ENCODE assay signal across 17 cellular contexts in genomic region chr6:147769496-147770087, GRCh38.
"Had no signal": no experiment of that assay in that cellular context is flagged by ENCODE, and none has a peak within 500 bp of the region (broad histone marks: within the 10 kb centered on the region; RNA-seq: fewer than 3 reads in every experiment).

No MANE protein-coding gene starts in this region.

- H3K27ac ChIP-seq: ovary, sigmoid colon, spleen, thoracic aorta, upper lobe of right lung had no signal

- H3K4me3 Mint-ChIP-seq: activated naive CD4-positive, alpha-beta T cell treated with anti-CD3 and anti-CD28 coated beads, Interleukin-2, amount 50 U/mL, for 24 hours; naive thymus-derived CD4-positive, alpha-beta T cell; stimulated activated memory B cell treated with anti-CD40 and anti-IgM and Interleukin-4, amounts not matched to agents 10 μg/mL and 1 μg/mL and 100 μg/mL, for 72 hours had no signal

- H3K4me3 ChIP-seq: ovary, sigmoid colon, spleen, thoracic aorta, upper lobe of right lung had no signal

- ATAC-seq: left cardiac atrium; naive thymus-derived CD4-positive, alpha-beta T cell; stimulated activated memory B cell treated with anti-CD40 and anti-IgM and Interleukin-4, amounts not matched to agents 10 μg/mL and 1 μg/mL and 100 μg/mL, for 72 hours; upper lobe of right lung had no signal

- H3K36me3 Mint-ChIP-seq: activated naive CD4-positive, alpha-beta T cell treated with anti-CD3 and anti-CD28 coated beads, Interleukin-2, amount 50 U/mL, for 24 hours; naive thymus-derived CD4-positive, alpha-beta T cell; stimulated activated memory B cell treated with anti-CD40 and anti-IgM and Interleukin-4, amounts not matched to agents 10 μg/mL and 1 μg/mL and 100 μg/mL, for 72 hours had no signal

- H3K9me3 Mint-ChIP-seq: activated naive CD4-positive, alpha-beta T cell treated with anti-CD3 and anti-CD28 coated beads, Interleukin-2, amount 50 U/mL, for 24 hours; stimulated activated memory B cell treated with anti-CD40 and anti-IgM and Interleukin-4, amounts not matched to agents 10 μg/mL and 1 μg/mL and 100 μg/mL, for 72 hours had no signal

- H3K4me1 Mint-ChIP-seq: activated naive CD4-positive, alpha-beta T cell treated with anti-CD3 and anti-CD28 coated beads, Interleukin-2, amount 50 U/mL, for 24 hours; naive thymus-derived CD4-positive, alpha-beta T cell; stimulated activated memory B cell treated with anti-CD40 and anti-IgM and Interleukin-4, amounts not matched to agents 10 μg/mL and 1 μg/mL and 100 μg/mL, for 72 hours had no signal

- DNase-seq: activated CD4-positive, alpha-beta T cell treated with anti-CD3 and anti-CD28 coated beads, Interleukin-2, amount 50 U/mL, for 1 hour; activated CD8-positive, alpha-beta memory T cell treated with anti-CD3 and anti-CD28 coated beads, Interleukin-2, amount 50 U/mL, for 4 hours; activated effector memory CD4-positive, alpha-beta T cell treated with Interleukin-2 at 50 U/mL for 16 hours; activated T-cell treated with anti-CD3 and anti-CD28 coated beads, Interleukin-2, amount 50 U/mL, for 48 hours; dermis blood vessel endothelial cell; effector memory CD4-positive, alpha-beta T cell; left cardiac atrium; mesendoderm; naive thymus-derived CD4-positive, alpha-beta T cell; ovary; sigmoid colon; spleen; stimulated activated CD4-positive, alpha-beta T cell treated with anti-CD3 and anti-CD28 coated beads, Interleukin-4, amount 100 ng/mL, for 4 hours; upper lobe of right lung had no signal

- H3K27me3 Mint-ChIP-seq: naive thymus-derived CD4-positive, alpha-beta T cell; stimulated activated memory B cell treated with anti-CD40 and anti-IgM and Interleukin-4, amounts not matched to agents 10 μg/mL and 1 μg/mL and 100 μg/mL, for 72 hours had no signal
